ENCODE assay signal across 19 cellular contexts in the genomic region with DNA sequence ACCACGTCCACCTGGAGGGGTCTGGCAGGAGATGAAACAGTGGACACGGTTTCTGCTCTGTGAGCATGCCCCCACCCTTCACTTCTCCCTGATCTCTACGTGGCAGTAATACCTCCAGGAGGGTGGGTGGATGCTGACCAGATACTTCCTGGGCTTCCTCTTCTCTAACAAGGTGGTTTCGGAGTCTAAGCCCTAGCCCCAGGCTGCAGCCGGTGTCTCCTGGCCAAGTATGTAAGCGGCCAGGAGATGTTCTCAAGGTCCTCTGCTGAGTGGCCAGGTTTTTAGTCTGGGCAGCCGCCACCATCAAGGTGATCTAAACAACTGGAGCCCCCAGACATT.
DNase-seq lines count a peak whose midpoint lies in the region; ATAC-seq and TF ChIP-seq lines count a peak whose summit lies in the region.
"Had no signal": no experiment of that assay in that cellular context is flagged by ENCODE, and none has a peak within 500 bp of the region (broad histone marks: within the 10 kb centered on the region; RNA-seq: fewer than 3 reads in every experiment).

No MANE protein-coding gene starts in this region.

- peak overlapping the region; percentile 7 for H3K4me3 Mint-ChIP-seq in activated T-cell treated with anti-CD3 and anti-CD28 coated beads, Interleukin-2, amount 50 U/mL, for 4 hours
- H3K4me3 Mint-ChIP-seq in activated T-cell treated with anti-CD3 and anti-CD28 coated beads, Interleukin-2, amount 50 U/mL, for 24 hours, result no peak overlapping the region
- peak overlapping the region; percentile 32 for H3K4me3 Mint-ChIP-seq in activated T-helper 17 cell treated with anti-CD3 and anti-CD28 coated beads, Interleukin-2, amount 50 U/mL, for 72 hours
- H3K4me3 Mint-ChIP-seq in osteocyte (ENCODE audit: unreplicated experiment), result no peak overlapping the region
- H3K4me3 Mint-ChIP-seq: activated naive CD4-positive, alpha-beta T cell treated with anti-CD3 and anti-CD28 coated beads for 36 hours; neural progenitor cell had no signal

- H3K27me3 Mint-ChIP-seq in activated T-cell treated with anti-CD3 and anti-CD28 coated beads, Interleukin-2, amount 50 U/mL, for 4 hours (ENCODE audit: low read depth), result peaks cover 10% of the 10 kb centered on the region
- H3K27me3 Mint-ChIP-seq in activated T-cell treated with anti-CD3 and anti-CD28 coated beads, Interleukin-2, amount 50 U/mL, for 24 hours, result peaks cover 53% of the 10 kb centered on the region
- peaks cover 7% of the 10 kb centered on the region for H3K27me3 Mint-ChIP-seq in activated T-helper 17 cell treated with anti-CD3 and anti-CD28 coated beads, Interleukin-2, amount 50 U/mL, for 72 hours
- H3K27me3 Mint-ChIP-seq in osteocyte (ENCODE audit: unreplicated experiment), result peaks cover 49% of the 10 kb centered on the region

- ATAC-seq in activated T-cell treated with anti-CD3 and anti-CD28 coated beads, Interleukin-2, amount 50 U/mL, for 4 hours, result peak; percentile 58 to 61
- ATAC-seq in activated T-helper 17 cell treated with anti-CD3 and anti-CD28 coated beads, Interleukin-2, amount 50 U/mL, for 72 hours (replicated peaks), result peak; percentile 31
- ATAC-seq in HG02885 (IDR thresholded peaks at IDR 0.05; ENCODE audit: poor library complexity, unreplicated experiment) (no peak), HG03354 (IDR thresholded peaks at IDR 0.05; ENCODE audit: poor library complexity, severe bottlenecking, unreplicated experiment) (no peak)

- TF ChIP-seq CTCF in GM12865 (IDR thresholded peaks at IDR 0.05; ENCODE audit: insufficient read depth, low read depth, low read length, missing control alignments) (no peak), osteocyte (IDR thresholded peaks at IDR 0.05) (no peak)

- no peak overlapping the region for H3K27ac Mint-ChIP-seq in activated T-cell treated with anti-CD3 and anti-CD28 coated beads, Interleukin-2, amount 50 U/mL, for 24 hours
- no peak overlapping the region for H3K27ac Mint-ChIP-seq in activated T-helper 17 cell treated with anti-CD3 and anti-CD28 coated beads, Interleukin-2, amount 50 U/mL, for 72 hours
- H3K27ac Mint-ChIP-seq in osteocyte (ENCODE audit: unreplicated experiment), result no peak overlapping the region
- H3K27ac Mint-ChIP-seq: activated naive CD4-positive, alpha-beta T cell treated with anti-CD3 and anti-CD28 coated beads for 36 hours; neural progenitor cell had no signal

- DNase-seq in activated T-cell treated with anti-CD3 and anti-CD28 coated beads, Interleukin-2, amount 50 U/mL, for 4 hours, result no peak
- DNase-seq in activated T-cell treated with anti-CD3 and anti-CD28 coated beads, Interleukin-2, amount 50 U/mL, for 24 hours, result no peak
- DNase-seq in GM12865 (ENCODE audit: low read depth) (peak; percentile 16), osteocyte (ENCODE audit: extremely low spot score, unreplicated experiment) (peak; percentile 57), mesenteric fat pad (ENCODE audit: low spot score) (no peak)
- DNase-seq: activated T-cell treated with anti-CD3 and anti-CD28 coated beads for 4 hours, heart left ventricle, left ventricle myocardium inferior, midbrain, NCI-H2029, NCI-H345, SHP77 treated with DMSO at 0.1 percent for 48 hours, sigmoid colon had no signal

- no peaks in the 10 kb centered on the region for H3K9me3 Mint-ChIP-seq in activated T-cell treated with anti-CD3 and anti-CD28 coated beads, Interleukin-2, amount 50 U/mL, for 4 hours
- no peaks in the 10 kb centered on the region for H3K9me3 Mint-ChIP-seq in activated T-cell treated with anti-CD3 and anti-CD28 coated beads, Interleukin-2, amount 50 U/mL, for 24 hours
- H3K9me3 Mint-ChIP-seq in activated T-helper 17 cell treated with anti-CD3 and anti-CD28 coated beads, Interleukin-2, amount 50 U/mL, for 72 hours, result no peaks in the 10 kb centered on the region
- no peaks in the 10 kb centered on the region for H3K9me3 Mint-ChIP-seq in osteocyte (ENCODE audit: unreplicated experiment)
- H3K9me3 Mint-ChIP-seq: activated naive CD4-positive, alpha-beta T cell treated with anti-CD3 and anti-CD28 coated beads for 36 hours; CD14-positive monocyte; neural progenitor cell had no signal

- peaks cover 38% of the 10 kb centered on the region for H3K4me1 Mint-ChIP-seq in activated T-cell treated with anti-CD3 and anti-CD28 coated beads, Interleukin-2, amount 50 U/mL, for 4 hours (ENCODE audit: low read depth)
- peaks cover 30% of the 10 kb centered on the region for H3K4me1 Mint-ChIP-seq in activated T-cell treated with anti-CD3 and anti-CD28 coated beads, Interleukin-2, amount 50 U/mL, for 24 hours (ENCODE audit: low read depth)
- peaks cover 27% of the 10 kb centered on the region for H3K4me1 Mint-ChIP-seq in activated T-helper 17 cell treated with anti-CD3 and anti-CD28 coated beads, Interleukin-2, amount 50 U/mL, for 72 hours
- H3K4me1 Mint-ChIP-seq in osteocyte (ENCODE audit: unreplicated experiment), result no peaks in the 10 kb centered on the region

- no peak overlapping the region for H3K4me3 ChIP-seq in GM12865 (ENCODE audit: low read depth, low read length)
- H3K4me3 ChIP-seq: heart left ventricle, left ventricle myocardium inferior, neural progenitor cell, sigmoid colon had no signal

- H3K36me3 Mint-ChIP-seq in activated T-cell treated with anti-CD3 and anti-CD28 coated beads, Interleukin-2, amount 50 U/mL, for 4 hours (ENCODE audit: insufficient read depth), result no peaks in the 10 kb centered on the region
- H3K36me3 Mint-ChIP-seq in activated T-cell treated with anti-CD3 and anti-CD28 coated beads, Interleukin-2, amount 50 U/mL, for 24 hours (ENCODE audit: low read depth), result no peaks in the 10 kb centered on the region
- no peaks in the 10 kb centered on the region for H3K36me3 Mint-ChIP-seq in activated T-helper 17 cell treated with anti-CD3 and anti-CD28 coated beads, Interleukin-2, amount 50 U/mL, for 72 hours (ENCODE audit: low read depth)
- H3K36me3 Mint-ChIP-seq in osteocyte (ENCODE audit: unreplicated experiment), result no peaks in the 10 kb centered on the region
- H3K36me3 Mint-ChIP-seq: CD14-positive monocyte, neural progenitor cell had no signal

Comparison
In these comparisons a context has a peak if more than half of its experiments do, and no peak if none do; other contexts are left out.
1. H3K4me3 Mint-ChIP-seq: peak in activated T-cell treated with anti-CD3 and anti-CD28 coated beads, Interleukin-2, amount 50 U/mL, for 4 hours (single experiment) and activated T-helper 17 cell treated with anti-CD3 and anti-CD28 coated beads, Interleukin-2, amount 50 U/mL, for 72 hours (single experiment); none in activated T-cell treated with anti-CD3 and anti-CD28 coated beads, Interleukin-2, amount 50 U/mL, for 24 hours (single experiment) and osteocyte (single experiment).
2. ATAC-seq: peak in activated T-cell treated with anti-CD3 and anti-CD28 coated beads, Interleukin-2, amount 50 U/mL, for 4 hours (2 of 2) and activated T-helper 17 cell treated with anti-CD3 and anti-CD28 coated beads, Interleukin-2, amount 50 U/mL, for 72 hours (single experiment); none in HG02885 (single experiment) and HG03354 (single experiment).
3. DNase-seq: peak in GM12865 (single experiment) and osteocyte (single experiment); none in activated T-cell treated with anti-CD3 and anti-CD28 coated beads, Interleukin-2, amount 50 U/mL, for 4 hours (single experiment), activated T-cell treated with anti-CD3 and anti-CD28 coated beads, Interleukin-2, amount 50 U/mL, for 24 hours (single experiment) and mesenteric fat pad (single experiment).